21 cellular contexts compared by ENCODE assay signal in genomic region chr12:22173154-22173553, GRCh38.
DNase-seq lines count a peak whose midpoint lies in the region; ATAC-seq and TF ChIP-seq lines count a peak whose summit lies in the region.
"Had no signal": no experiment of that assay in that cellular context is flagged by ENCODE, and none has a peak within 500 bp of the region (broad histone marks: within the 10 kb centered on the region; RNA-seq: fewer than 3 reads in every experiment).

No MANE protein-coding gene starts in this region.

- no peak for ATAC-seq in HG03025 (IDR thresholded peaks at IDR 0.05; ENCODE audit: low FRiP score, unreplicated experiment)
- ATAC-seq: stimulated activated naive CD8-positive, alpha-beta T cell treated with anti-CD3 and anti-CD28 coated beads, Interleukin-15, Interleukin-2, amounts not matched to agents 100 U/mL and 50 U/mL, for 24 hours; T-helper 17 cell had no signal

- no peaks in the 10 kb centered on the region for H3K4me1 ChIP-seq in A673 (ENCODE audit: insufficient read depth, low read length, poor library complexity, severe bottlenecking)
- no peaks in the 10 kb centered on the region for H3K4me1 ChIP-seq in adrenal gland (replicated peaks in 1 of 2)
- H3K4me1 ChIP-seq: esophagus muscularis mucosa, prostate gland, thyroid gland had no signal

- no peak for TF ChIP-seq POLR2A in adrenal gland (IDR thresholded peaks at IDR 0.05)

- POLR2A ChIA-PET in A673 (lab: Charles Lee; ENCODE audit: low non-redundant PET) = no interaction called here

- BruUV-seq in A673 (replicated peaks; lab: Mats Ljungman, UMichigan) = no TSS peak

- H3K9me3 ChIP-seq in A673 (ENCODE audit: low read depth, low read length, poor library complexity, severe bottlenecking) = no peaks in the 10 kb centered on the region
- no peaks in the 10 kb centered on the region for H3K9me3 ChIP-seq in adrenal gland (replicated peaks in 1 of 3)
- H3K9me3 ChIP-seq: esophagus muscularis mucosa, prostate gland had no signal

- no peak overlapping the region for H3K4me3 ChIP-seq in A673 (ENCODE audit: low read depth, low read length, poor library complexity, severe bottlenecking)
- no peak overlapping the region for H3K4me3 ChIP-seq in H7 (ENCODE audit: insufficient read depth, low read depth, low read length)
- no peak overlapping the region for H3K4me3 ChIP-seq in adrenal gland
- H3K4me3 ChIP-seq: esophagus muscularis mucosa, prostate gland, thyroid gland had no signal

- H3K27ac ChIP-seq in A673 (ENCODE audit: low read depth, low read length, poor library complexity, severe bottlenecking) (no peak overlapping the region), adrenal gland (no peak overlapping the region)
- H3K27ac ChIP-seq: esophagus muscularis mucosa, prostate gland, thyroid gland had no signal

- intact Hi-C loops in A673 (cut with micrococcal nuclease; ENCODE audit: unreplicated experiment) = no loop called here
- intact Hi-C loops in adrenal gland (cut with DNase I) = no loop called here

- no peaks in the 10 kb centered on the region for H3K27me3 ChIP-seq in A673 (replicated peaks; ENCODE audit: insufficient read depth, low read depth, low read length, poor library complexity)
- H3K27me3 ChIP-seq in H7 (ENCODE audit: control insufficient read depth, insufficient read depth, low read length) = no peaks in the 10 kb centered on the region
- no peaks in the 10 kb centered on the region for H3K27me3 ChIP-seq in adrenal gland
- H3K27me3 ChIP-seq: esophagus muscularis mucosa, thyroid gland had no signal

- CTCF ChIA-PET in A673 (lab: Charles Lee) = no interaction called here

- H3K36me3 ChIP-seq in A673 (ENCODE audit: insufficient read depth, low read length, poor library complexity, severe bottlenecking) (no peaks in the 10 kb centered on the region), H7 (replicated peaks; ENCODE audit: control insufficient read depth, insufficient read depth, low read length) (no peaks in the 10 kb centered on the region), adrenal gland (replicated peaks in 1 of 2) (no peaks in the 10 kb centered on the region)
- H3K36me3 ChIP-seq: esophagus muscularis mucosa, prostate gland, thyroid gland had no signal

- TF ChIP-seq CTCF in A673 (conservative IDR thresholded peaks at IDR 0.05; ENCODE audit: low read depth, low read length) = peak; percentile 30; the same call in 1 of the 2 replicates
- peak; percentile 1 to 34 (median 20) for TF ChIP-seq CTCF in adrenal gland (IDR thresholded peaks at IDR 0.05)

- DNase-seq in A673 (ENCODE audit: low spot score) = peak; percentile 3
- DNase-seq in H7 = peak; percentile 3
- DNase-seq in adrenal gland = no peak
- DNase-seq in fibroblast of peridontal ligament (ENCODE audit: extremely low read depth) = peak; percentile 49
- no peak for DNase-seq in dermis blood vessel endothelial cell
- no peak for DNase-seq in activated gamma-delta T cell (lab: John Stamatoyannopoulos, UW)
- DNase-seq in DMS153 (lab: John Stamatoyannopoulos, UW) = no peak
- DNase-seq: activated CD4-positive, alpha-beta T cell treated with anti-CD3 and anti-CD28 coated beads, Interleukin-2, amount 50 U/mL, for 4 hours; activated naive CD4-positive, alpha-beta T cell treated with Interleukin-2 at 50 U/mL for 16 hours; amygdala; head of caudate nucleus; NCI-H1417; NCI-H526; small intestine; stimulated activated CD4-positive, alpha-beta T cell treated with anti-CD3 and anti-CD28 coated beads, Interleukin-4, amount 100 ng/mL, for 1 hour; stimulated activated naive CD8-positive, alpha-beta T cell treated with anti-CD3 and anti-CD28 coated beads, Interleukin-15, Interleukin-2, amounts not matched to agents 100 U/mL and 50 U/mL, for 24 hours; T-helper 17 cell; thyroid gland had no signal

Comparison
In these comparisons a context has a peak if more than half of its experiments do, and no peak if none do; other contexts are left out.
1. DNase-seq: peak in A673 (single experiment), H7 (single experiment) and fibroblast of peridontal ligament (single experiment); none in adrenal gland (0 of 7), dermis blood vessel endothelial cell (single experiment), activated gamma-delta T cell (single experiment) and DMS153 (single experiment).